Comparison of ENCODE assay signal across 1 cellular context in the genomic region with DNA sequence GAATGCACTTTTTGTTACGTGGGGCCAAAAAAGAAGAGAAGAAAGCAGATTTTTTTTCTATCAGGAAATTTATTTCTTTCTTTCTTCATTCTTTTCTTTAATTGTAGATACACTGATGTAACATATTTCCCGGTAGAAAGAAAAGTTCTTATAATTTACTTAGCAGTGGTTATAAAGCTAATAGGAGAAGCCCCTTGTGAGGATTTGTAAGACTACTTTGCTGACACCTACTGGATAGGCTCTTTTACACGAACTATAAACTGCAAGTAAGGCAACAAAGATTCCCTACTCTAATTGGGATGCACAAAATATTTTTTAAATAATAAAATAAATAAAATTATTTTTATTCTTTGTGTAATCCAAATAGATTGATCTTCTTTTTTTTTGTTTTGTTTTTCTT.
TF ChIP-seq lines count a peak whose summit lies in the region.

No MANE protein-coding gene starts in this region.

TF ChIP-seq in GM23338, 12 proteins besides CTCF, POLR2A, EP300 and RAD21 (continued from another document):
- TF ChIP-seq, protein P1, sequence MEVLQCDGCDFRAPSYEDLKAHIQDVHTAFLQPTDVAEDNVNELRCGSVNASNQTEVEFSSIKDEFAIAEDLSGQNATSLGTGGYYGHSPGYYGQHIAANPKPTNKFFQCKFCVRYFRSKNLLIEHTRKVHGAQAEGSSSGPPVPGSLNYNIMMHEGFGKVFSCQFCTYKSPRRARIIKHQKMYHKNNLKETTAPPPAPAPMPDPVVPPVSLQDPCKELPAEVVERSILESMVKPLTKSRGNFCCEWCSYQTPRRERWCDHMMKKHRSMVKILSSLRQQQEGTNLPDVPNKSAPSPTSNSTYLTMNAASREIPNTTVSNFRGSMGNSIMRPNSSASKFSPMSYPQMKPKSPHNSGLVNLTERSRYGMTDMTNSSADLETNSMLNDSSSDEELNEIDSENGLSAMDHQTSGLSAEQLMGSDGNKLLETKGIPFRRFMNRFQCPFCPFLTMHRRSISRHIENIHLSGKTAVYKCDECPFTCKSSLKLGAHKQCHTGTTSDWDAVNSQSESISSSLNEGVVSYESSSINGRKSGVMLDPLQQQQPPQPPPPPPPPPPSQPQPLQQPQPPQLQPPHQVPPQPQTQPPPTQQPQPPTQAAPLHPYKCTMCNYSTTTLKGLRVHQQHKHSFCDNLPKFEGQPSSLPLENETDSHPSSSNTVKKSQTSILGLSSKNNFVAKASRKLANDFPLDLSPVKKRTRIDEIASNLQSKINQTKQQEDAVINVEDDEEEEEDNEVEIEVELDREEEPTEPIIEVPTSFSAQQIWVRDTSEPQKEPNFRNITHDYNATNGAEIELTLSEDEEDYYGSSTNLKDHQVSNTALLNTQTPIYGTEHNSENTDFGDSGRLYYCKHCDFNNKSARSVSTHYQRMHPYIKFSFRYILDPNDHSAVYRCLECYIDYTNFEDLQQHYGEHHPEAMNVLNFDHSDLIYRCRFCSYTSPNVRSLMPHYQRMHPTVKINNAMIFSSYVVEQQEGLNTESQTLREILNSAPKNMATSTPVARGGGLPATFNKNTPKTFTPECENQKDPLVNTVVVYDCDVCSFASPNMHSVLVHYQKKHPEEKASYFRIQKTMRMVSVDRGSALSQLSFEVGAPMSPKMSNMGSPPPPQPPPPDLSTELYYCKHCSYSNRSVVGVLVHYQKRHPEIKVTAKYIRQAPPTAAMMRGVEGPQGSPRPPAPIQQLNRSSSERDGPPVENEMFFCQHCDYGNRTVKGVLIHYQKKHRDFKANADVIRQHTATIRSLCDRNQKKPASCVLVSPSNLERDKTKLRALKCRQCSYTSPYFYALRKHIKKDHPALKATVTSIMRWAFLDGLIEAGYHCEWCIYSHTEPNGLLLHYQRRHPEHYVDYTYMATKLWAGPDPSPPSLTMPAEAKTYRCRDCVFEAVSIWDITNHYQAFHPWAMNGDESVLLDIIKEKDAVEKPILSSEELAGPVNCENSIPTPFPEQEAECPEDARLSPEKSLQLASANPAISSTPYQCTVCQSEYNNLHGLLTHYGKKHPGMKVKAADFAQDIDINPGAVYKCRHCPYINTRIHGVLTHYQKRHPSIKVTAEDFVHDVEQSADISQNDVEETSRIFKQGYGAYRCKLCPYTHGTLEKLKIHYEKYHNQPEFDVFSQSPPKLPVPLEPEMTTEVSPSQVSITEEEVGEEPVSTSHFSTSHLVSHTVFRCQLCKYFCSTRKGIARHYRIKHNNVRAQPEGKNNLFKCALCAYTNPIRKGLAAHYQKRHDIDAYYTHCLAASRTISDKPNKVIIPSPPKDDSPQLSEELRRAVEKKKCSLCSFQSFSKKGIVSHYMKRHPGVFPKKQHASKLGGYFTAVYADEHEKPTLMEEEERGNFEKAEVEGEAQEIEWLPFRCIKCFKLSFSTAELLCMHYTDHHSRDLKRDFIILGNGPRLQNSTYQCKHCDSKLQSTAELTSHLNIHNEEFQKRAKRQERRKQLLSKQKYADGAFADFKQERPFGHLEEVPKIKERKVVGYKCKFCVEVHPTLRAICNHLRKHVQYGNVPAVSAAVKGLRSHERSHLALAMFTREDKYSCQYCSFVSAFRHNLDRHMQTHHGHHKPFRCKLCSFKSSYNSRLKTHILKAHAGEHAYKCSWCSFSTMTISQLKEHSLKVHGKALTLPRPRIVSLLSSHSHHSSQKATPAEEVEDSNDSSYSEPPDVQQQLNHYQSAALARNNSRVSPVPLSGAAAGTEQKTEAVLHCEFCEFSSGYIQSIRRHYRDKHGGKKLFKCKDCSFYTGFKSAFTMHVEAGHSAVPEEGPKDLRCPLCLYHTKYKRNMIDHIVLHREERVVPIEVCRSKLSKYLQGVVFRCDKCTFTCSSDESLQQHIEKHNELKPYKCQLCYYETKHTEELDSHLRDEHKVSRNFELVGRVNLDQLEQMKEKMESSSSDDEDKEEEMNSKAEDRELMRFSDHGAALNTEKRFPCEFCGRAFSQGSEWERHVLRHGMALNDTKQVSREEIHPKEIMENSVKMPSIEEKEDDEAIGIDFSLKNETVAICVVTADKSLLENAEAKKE (CRISPR knock-in tag; IDR thresholded peaks at IDR 0.05), result no peak
- TF ChIP-seq EZH2phosphoT487 (IDR thresholded peaks at IDR 0.05; ENCODE audit: unreplicated experiment), result no peak
- TF ChIP-seq ZNF114 (CRISPR knock-in tag; IDR thresholded peaks at IDR 0.05), result no peak
- TF ChIP-seq, protein P2, sequence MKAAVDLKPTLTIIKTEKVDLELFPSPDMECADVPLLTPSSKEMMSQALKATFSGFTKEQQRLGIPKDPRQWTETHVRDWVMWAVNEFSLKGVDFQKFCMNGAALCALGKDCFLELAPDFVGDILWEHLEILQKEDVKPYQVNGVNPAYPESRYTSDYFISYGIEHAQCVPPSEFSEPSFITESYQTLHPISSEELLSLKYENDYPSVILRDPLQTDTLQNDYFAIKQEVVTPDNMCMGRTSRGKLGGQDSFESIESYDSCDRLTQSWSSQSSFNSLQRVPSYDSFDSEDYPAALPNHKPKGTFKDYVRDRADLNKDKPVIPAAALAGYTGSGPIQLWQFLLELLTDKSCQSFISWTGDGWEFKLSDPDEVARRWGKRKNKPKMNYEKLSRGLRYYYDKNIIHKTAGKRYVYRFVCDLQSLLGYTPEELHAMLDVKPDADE (IDR thresholded peaks at IDR 0.05), result no peak
TF ChIP-seq in GM23338: peak in this region for 0.
